Comparison of ENCODE assay signal across 8 cellular contexts in the genomic region with DNA sequence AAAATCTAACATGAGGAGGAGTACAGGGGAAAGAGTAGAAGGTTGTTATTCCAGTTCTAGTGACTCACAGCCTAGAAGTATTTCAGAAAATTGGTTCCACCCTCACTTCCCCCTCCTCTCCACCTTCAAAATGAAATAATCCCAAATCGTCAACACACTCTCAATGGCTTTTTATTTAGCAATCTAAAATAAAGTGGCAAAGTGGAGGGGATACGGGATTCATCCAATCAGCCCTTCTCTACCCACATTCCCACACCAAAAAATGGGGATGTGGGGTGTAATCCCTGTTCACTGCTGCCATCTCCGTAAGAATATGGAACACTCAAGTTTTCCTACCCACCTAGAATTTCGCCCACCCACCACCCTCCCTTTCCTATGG. TPM values are rescaled to one million over a fixed set of nuclear protein-coding genes. Genes with fewer than 3 reads are reported as not detected.
DNase-seq lines count a peak whose midpoint lies in the region; ATAC-seq, FAIRE-seq and TF ChIP-seq lines count a peak whose summit lies in the region.

No MANE protein-coding gene starts in this region.

- intact Hi-C loops in Caco-2 (cut with micrococcal nuclease; ENCODE audit: unreplicated experiment) (no loop called here), K562 (cut with micrococcal nuclease) (loop anchor here (2.0 to 5.0 kb wide), 3 partner anchors 42 to 1170 kb away; a partner anchor contains a TSS)

- peak overlapping the region; percentile 91 for H3K27ac Mint-ChIP-seq in Caco-2 (ENCODE audit: unreplicated experiment)

- H3K9me1 ChIP-seq in K562 (ENCODE audit: control insufficient read depth, insufficient read depth, low read length): no peaks in the 10 kb centered on the region
- no peaks in the 10 kb centered on the region for H3K9me1 ChIP-seq in keratinocyte (ENCODE audit: control insufficient read depth, extremely low read depth, insufficient read depth, low read length)

- no peaks in the 10 kb centered on the region for H3K9me3 Mint-ChIP-seq in Caco-2 (ENCODE audit: unreplicated experiment)

- no peaks in the 10 kb centered on the region; the same call in 1 of the 2 replicates for H3K27me3 ChIP-seq in Caco-2 (replicated peaks; ENCODE audit: control insufficient read depth, insufficient read depth, low read length)
- peaks cover 29% of the 10 kb centered on the region for H3K27me3 ChIP-seq in KMS-11 (ENCODE audit: insufficient read depth, low read depth)
- H3K27me3 ChIP-seq in K562 (ENCODE audit: control insufficient read depth in 2 of 2, insufficient read depth in 2 of 2, low read length in 2 of 2): no peaks in the 10 kb centered on the region
- no peaks in the 10 kb centered on the region for H3K27me3 ChIP-seq in keratinocyte (ENCODE audit: control insufficient read depth, extremely low read depth, insufficient read depth, low read length)
- no peaks in the 10 kb centered on the region for H3K27me3 ChIP-seq in stomach smooth muscle (ENCODE audit: control insufficient read depth in 1 of 2, insufficient read depth in 2 of 2, low read length in 2 of 2)

- CTCF ChIA-PET in Caco-2 (lab: Charles Lee) (interaction anchor here (0.7 kb wide), 1 partner anchor 1380 kb away, joined by 3 read pairs; a partner anchor contains a TSS), K562 (lab: Yijun Ruan, JAX; ENCODE audit: low intra/inter-chr PET ratio) (no interaction called here)

- dilution Hi-C loops in keratinocyte (cut with MboI; ENCODE audit: extremely low pct_ligation_motif_present, low sequenced_read_pairs): no loop called here

- H3K4me1 Mint-ChIP-seq in Caco-2 (ENCODE audit: low read depth, unreplicated experiment): peaks cover 19% of the 10 kb centered on the region

- FAIRE-seq in K562 (lab: Jason Lieb, UNC) (peak; percentile 44), keratinocyte (lab: Jason Lieb, UNC) (peak; percentile 79)

- H3K9me3 ChIP-seq in Caco-2: no peaks in the 10 kb centered on the region
- H3K9me3 ChIP-seq in K562 (replicated peaks; ENCODE audit: control insufficient read depth, insufficient read depth, low read depth, low read length): no peaks in the 10 kb centered on the region
- H3K9me3 ChIP-seq in keratinocyte (ENCODE audit: control insufficient read depth, low read depth, low read length): no peaks in the 10 kb centered on the region
- no peaks in the 10 kb centered on the region for H3K9me3 ChIP-seq in stomach smooth muscle (ENCODE audit: control insufficient read depth in 2 of 2, low read length in 2 of 2)

- 4% methylated on average over 4 of the region's 4 CpGs for WGBS in K562 (ENCODE audit: insufficient coverage, low coverage, missing lambda C conversion rate)

- H3K4me2 ChIP-seq in KMS-11: peak overlapping the region; percentile 69
- H3K4me2 ChIP-seq in K562 (ENCODE audit: insufficient read depth, low read length): peak overlapping the region; percentile 74
- H3K4me2 ChIP-seq in keratinocyte (ENCODE audit: control insufficient read depth, extremely low read depth, insufficient read depth, low read depth, low read length): peak overlapping the region; percentile 87

- in situ Hi-C loops in K562 (cut with MboI) (no loop called here), GM13977 (cut with MboI; ENCODE audit: low pct_unique_long_range_greater_than_20kb, low sequenced_read_pairs, unreplicated experiment) (no loop called here)

- no peak overlapping the region for H3K27ac ChIP-seq in KMS-11
- H3K27ac ChIP-seq in K562 (ENCODE audit: extremely low read depth, low read depth, low read length): peak overlapping the region; percentile 74
- peak overlapping the region; percentile 93 for H3K27ac ChIP-seq in keratinocyte (ENCODE audit: control insufficient read depth, insufficient read depth, low read length)
- H3K27ac ChIP-seq in stomach smooth muscle (ENCODE audit: low read length): peak overlapping the region; percentile 81

- TF ChIP-seq RAD21 in K562 (CRISPR knock-in tag; conservative IDR thresholded peaks at IDR 0.05 in 1 of 2, IDR thresholded peaks at IDR 0.05 in 1 of 2): no peak

- H2AFZ ChIP-seq in KMS-11 (ENCODE audit: low read depth) (peak overlapping the region; percentile 82), K562 (ENCODE audit: low read depth, low read length) (peak overlapping the region; percentile 13; the same call in 1 of the 2 replicates), keratinocyte (ENCODE audit: control insufficient read depth, low read length) (peak overlapping the region; percentile 16)

- no TSS peak for BruUV-seq in Caco-2 (replicated peaks; lab: Mats Ljungman, UMichigan)
- BruUV-seq in K562 (replicated peaks; lab: Mats Ljungman, UMichigan): no TSS peak

- peak overlapping the region; percentile 80 for H3K9ac ChIP-seq in KMS-11
- H3K9ac ChIP-seq in K562 (ENCODE audit: insufficient read depth in 1 of 2, low read depth in 2 of 2, low read length in 2 of 2): peak overlapping the region; percentile 82 to 95
- peak overlapping the region; percentile 90 for H3K9ac ChIP-seq in keratinocyte (ENCODE audit: control insufficient read depth, extremely low read depth, insufficient read depth, low read length)
- H3K9ac ChIP-seq in stomach smooth muscle (ENCODE audit: low read length in 2 of 2): peak overlapping the region; percentile 82 to 89

- no peak for TF ChIP-seq CTCF in Caco-2 (IDR thresholded peaks at IDR 0.05; ENCODE audit: insufficient read depth in 1 of 2, low read depth in 1 of 2, low read length in 1 of 2, severe bottlenecking in 1 of 2, unreplicated experiment in 1 of 2)
- TF ChIP-seq CTCF in KMS-11 (conservative IDR thresholded peaks at IDR 0.05; ENCODE audit: low read depth, low read length): no peak
- TF ChIP-seq CTCF in K562 (IDR thresholded peaks at IDR 0.05 in 2 of 3, conservative IDR thresholded peaks at IDR 0.05 in 1 of 3; ENCODE audit: insufficient read depth in 2 of 3, low read depth in 1 of 3, low read length in 3 of 3): no peak
- TF ChIP-seq CTCF in keratinocyte (optimal IDR thresholded peaks at IDR 0.05 in 1 of 3, IDR thresholded peaks at IDR 0.05 in 1 of 3, conservative IDR thresholded peaks at IDR 0.05 in 1 of 3; ENCODE audit: extremely low read depth in 1 of 3, insufficient read depth in 2 of 3, low read length in 3 of 3): no peak
- TF ChIP-seq CTCF in GM13977 (IDR thresholded peaks at IDR 0.05; ENCODE audit: extremely low read depth, insufficient read depth, missing control alignments): no peak

- H3K27me3 Mint-ChIP-seq in Caco-2 (ENCODE audit: insufficient read depth, unreplicated experiment): no peaks in the 10 kb centered on the region

- H3K36me3 ChIP-seq in Caco-2 (ENCODE audit: control insufficient read depth, insufficient read depth, low read length) (no peaks in the 10 kb centered on the region), KMS-11 (ENCODE audit: insufficient read depth) (no peaks in the 10 kb centered on the region), K562 (ENCODE audit: control insufficient read depth, insufficient read depth, low read length) (peaks cover 3% of the 10 kb centered on the region; the same call in 1 of the 3 replicates), keratinocyte (ENCODE audit: control insufficient read depth in 2 of 2, extremely low read depth in 1 of 2, insufficient read depth in 2 of 2, low read length in 2 of 2) (no peaks in the 10 kb centered on the region), stomach smooth muscle (ENCODE audit: control insufficient read depth in 2 of 2, insufficient read depth in 2 of 2, low read length in 2 of 2) (no peaks in the 10 kb centered on the region)

- no peak for TF ChIP-seq POLR2A in K562 (conservative IDR thresholded peaks at IDR 0.05)

- H4K20me1 ChIP-seq in KMS-11 (ENCODE audit: insufficient read depth) (peaks cover 15% of the 10 kb centered on the region; the same call in 1 of the 2 replicates), K562 (replicated peaks; ENCODE audit: control insufficient read depth, insufficient read depth, low read length) (no peaks in the 10 kb centered on the region), keratinocyte (ENCODE audit: control insufficient read depth, extremely low read depth, insufficient read depth, low read length) (peaks cover 12% of the 10 kb centered on the region)

- TF ChIP-seq EP300 in K562 (IDR thresholded peaks at IDR 0.05; ENCODE audit: low read length): no peak

- DNase-seq in Caco-2 (no peak), K562 (ENCODE audit: extremely low read depth in 1 of 4, low spot score in 3 of 4) (peak in 1 of 4 experiments; percentile 57), keratinocyte (ENCODE audit: low read depth, low spot score) (no peak), GM13977 (ENCODE audit: low spot score) (no peak)

- peaks cover 17% of the 10 kb centered on the region for H3K36me3 Mint-ChIP-seq in Caco-2 (ENCODE audit: insufficient read depth, unreplicated experiment)

- H3K4me3 ChIP-seq in Caco-2 (ENCODE audit: low read depth, low read length) (peak overlapping the region; percentile 99), KMS-11 (IDR thresholded peaks at IDR 0.05; ENCODE audit: insufficient read depth, low read depth, low read length) (no peak overlapping the region), K562 (peak overlapping the region; percentile 76), keratinocyte (ENCODE audit: control insufficient read depth in 2 of 3, extremely low read depth in 1 of 3, insufficient read depth in 2 of 3, low read depth in 1 of 3, low read length in 3 of 3) (peak overlapping the region; percentile 70 to 94 (median 81)), stomach smooth muscle (ENCODE audit: low read length in 2 of 2) (peak overlapping the region; percentile 73 to 77)

- peaks cover 16% of the 10 kb centered on the region for H3K4me1 ChIP-seq in Caco-2
- H3K4me1 ChIP-seq in KMS-11 (ENCODE audit: low read depth, poor library complexity, severe bottlenecking): peaks cover 26% of the 10 kb centered on the region
- H3K4me1 ChIP-seq in K562 (replicated peaks in 1 of 2; ENCODE audit: control insufficient read depth in 2 of 2, insufficient read depth in 2 of 2, low read length in 2 of 2): peaks cover 16 to 22% of the 10 kb centered on the region in 2 experiments
- peaks cover 25% of the 10 kb centered on the region for H3K4me1 ChIP-seq in keratinocyte (ENCODE audit: control insufficient read depth, extremely low read depth, insufficient read depth, low read length)
- peaks cover 2% of the 10 kb centered on the region for H3K4me1 ChIP-seq in stomach smooth muscle (ENCODE audit: control insufficient read depth, insufficient read depth, low read length)

- POLR2A ChIA-PET in Caco-2 (lab: Charles Lee): interaction anchor here (0.6 kb wide), 1 partner anchor 637 kb away, joined by 3 read pairs; no protein-coding TSS in a partner anchor
- POLR2A ChIA-PET in K562 (lab: Yijun Ruan, JAX): interaction anchor here (0.7 kb wide), 1 partner anchor 19 kb away, joined by 3 read pairs; no protein-coding TSS in a partner anchor

- peak; percentile 28 for ATAC-seq in K562
- ATAC-seq in HG03196 (IDR thresholded peaks at IDR 0.05; ENCODE audit: unreplicated experiment): no peak
- ATAC-seq in HG03457 (IDR thresholded peaks at IDR 0.05; ENCODE audit: unreplicated experiment): no peak

- peaks cover 9% of the 10 kb centered on the region; the same call in 1 of the 2 replicates for H3K79me2 ChIP-seq in KMS-11 (ENCODE audit: insufficient read depth, low read depth)
- peaks cover 58% of the 10 kb centered on the region for H3K79me2 ChIP-seq in K562 (ENCODE audit: control insufficient read depth, insufficient read depth, low read length)
- peaks cover 56% of the 10 kb centered on the region for H3K79me2 ChIP-seq in keratinocyte (ENCODE audit: control insufficient read depth, insufficient read depth, low read length)

- H3K4me3 Mint-ChIP-seq in Caco-2 (ENCODE audit: unreplicated experiment): peak overlapping the region; percentile 89

RNA-seq across cellular contexts. Expression of a gene that starts 1.0 kb away (rescaled TPM):
- total RNA-seq in Caco-2 (2022) (154 and 162 TPM in 2 replicates), K562 (2014; rRNA removed) (39.7 and 43.9 TPM in 2 replicates), K562 (2014; rRNA removed; fragmentation: Illumina TruSeq; extraction: Trizol) (120 and 136 TPM in 2 replicates), K562 (2015; rRNA removed; fragmentation: Illumina TruSeq; extraction: Trizol) (91.0 and 99.2 TPM in 2 replicates), K562 (2021) (86.6 and 88.7 TPM in 2 replicates)
- 95.8 and 462 TPM in 2 replicates for total RNA-seq in K562 (2011; cell fraction: chromatin; rRNA removed; ENCODE audit: low replicate concordance)
- total RNA-seq in K562 (2011; cell fraction: nucleolus; rRNA removed): 43.0 and 60.9 TPM in 2 replicates
- total RNA-seq in K562 (2011; cell fraction: nucleoplasm; rRNA removed): 111 and 144 TPM in 2 replicates
- polyA plus RNA-seq in K562 (2011; rRNA removed) (120 and 153 TPM in 2 replicates), K562 (2014; fragmentation: Illumina TruSeq; extraction: Trizol) (78.2 and 89.6 TPM in 2 replicates), K562 (2014; fragmentation: Nextera tagmentation; extraction: Ambion mirVana) (10 to 100 TPM; 34.0 to 35.1 TPM), K562 (2014; rRNA removed) (56.7 and 60.5 TPM in 2 replicates), keratinocyte (149 to 207 TPM (median 176 TPM) in 3 replicates)
- 39.5 and 56.7 TPM in 2 replicates for polyA plus RNA-seq in K562 (2011; cell fraction: cytosol; rRNA removed)
- polyA plus RNA-seq in K562 (2011; cell fraction: nucleus; rRNA removed): 70.5 and 141 TPM in 2 replicates
- polyA plus RNA-seq in K562 (2012): 60.8 and 92.5 TPM in 2 replicates
- 194 and 201 TPM in 2 replicates for polyA minus RNA-seq in K562 (2011; rRNA and poly(A)+ RNA removed)
- 31.1 and 55.4 TPM in 2 replicates for polyA minus RNA-seq in K562 (2011; cell fraction: cytosol; rRNA and poly(A)+ RNA removed)
- polyA minus RNA-seq in K562 (2011; cell fraction: nucleus; rRNA and poly(A)+ RNA removed): 74.7 and 132 TPM in 2 replicates
- 108 TPM for polyA plus RNA-seq in keratinocyte (2011; ENCODE audit: low read depth)
- 120 and 267 TPM in 2 replicates for polyA plus RNA-seq in keratinocyte (2011; cell fraction: cytosol; rRNA removed)
- 169 and 197 TPM in 2 replicates for polyA plus RNA-seq in keratinocyte (2011; cell fraction: nucleus; rRNA removed)
- polyA plus RNA-seq in keratinocyte (2012; ENCODE audit: low replicate concordance): 93.3 and 109 TPM in 2 replicates
- polyA minus RNA-seq in keratinocyte: 28.8 to 208 TPM (median 111 TPM) in 3 replicates
- 95.9 TPM for polyA minus RNA-seq in keratinocyte (2011; cell fraction: cytosol; rRNA and poly(A)+ RNA removed)
- polyA minus RNA-seq in keratinocyte (2011; cell fraction: nucleus; rRNA and poly(A)+ RNA removed): 120 and 238 TPM in 2 replicates

RNA-seq across cellular contexts. Expression of a gene that starts 41.3 kb away (rescaled TPM):
- total RNA-seq in Caco-2 (2022) (3.6 and 3.9 TPM in 2 replicates), K562 (2014; rRNA removed) (2.7 and 3.1 TPM in 2 replicates), K562 (2014; rRNA removed; fragmentation: Illumina TruSeq; extraction: Trizol) (3.5 and 5.6 TPM in 2 replicates), K562 (2015; rRNA removed; fragmentation: Illumina TruSeq; extraction: Trizol) (3.2 and 3.7 TPM in 2 replicates), K562 (2021) (3.5 and 4.7 TPM in 2 replicates)
- total RNA-seq in K562 (2011; cell fraction: chromatin; rRNA removed; ENCODE audit: low replicate concordance): 1.3 and 2.0 TPM in 2 replicates
- total RNA-seq in K562 (2011; cell fraction: nucleolus; rRNA removed): 1.1 and 1.2 TPM in 2 replicates
- 2.1 and 2.4 TPM in 2 replicates for total RNA-seq in K562 (2011; cell fraction: nucleoplasm; rRNA removed)
- polyA plus RNA-seq in K562 (2011; rRNA removed) (4.8 and 6.3 TPM in 2 replicates), K562 (2014; fragmentation: Illumina TruSeq; extraction: Trizol) (1.2 and 1.6 TPM in 2 replicates), K562 (2014; fragmentation: Nextera tagmentation; extraction: Ambion mirVana) (1 to 10 TPM; 2.7 to 3.1 TPM), K562 (2014; rRNA removed) (2.0 and 2.7 TPM in 2 replicates), keratinocyte (0.39 to 1.1 TPM (median 0.73 TPM) in 3 replicates)
- polyA plus RNA-seq in K562 (2011; cell fraction: cytosol; rRNA removed): 1.3 and 3.1 TPM in 2 replicates
- polyA plus RNA-seq in K562 (2011; cell fraction: nucleus; rRNA removed): 0.97 and 1.2 TPM in 2 replicates
- polyA plus RNA-seq in K562 (2012): 1.0 and 2.1 TPM in 2 replicates
- 5.7 and 6.0 TPM in 2 replicates for polyA minus RNA-seq in K562 (2011; rRNA and poly(A)+ RNA removed)
- 2.2 and 2.6 TPM in 2 replicates for polyA minus RNA-seq in K562 (2011; cell fraction: cytosol; rRNA and poly(A)+ RNA removed)
- 0.67 and 2.0 TPM in 2 replicates for polyA minus RNA-seq in K562 (2011; cell fraction: nucleus; rRNA and poly(A)+ RNA removed)
- polyA plus RNA-seq in keratinocyte (2011; ENCODE audit: low read depth): 0.74 TPM
- polyA plus RNA-seq in keratinocyte (2011; cell fraction: cytosol; rRNA removed): 0.29 and 0.83 TPM in 2 replicates
- polyA plus RNA-seq in keratinocyte (2011; cell fraction: nucleus; rRNA removed): 0.23 and 0.57 TPM in 2 replicates
- polyA plus RNA-seq in keratinocyte (2012; ENCODE audit: low replicate concordance): 0.22 and 0.41 TPM in 2 replicates
- 0.64 to 1.4 TPM (median 0.92 TPM) in 3 replicates for polyA minus RNA-seq in keratinocyte
- polyA minus RNA-seq in keratinocyte (2011; cell fraction: cytosol; rRNA and poly(A)+ RNA removed): 0.58 TPM
- polyA minus RNA-seq in keratinocyte (2011; cell fraction: nucleus; rRNA and poly(A)+ RNA removed): 0.53 and 0.54 TPM in 2 replicates

Comparison
In these comparisons a context has a peak if more than half of its experiments do, and no peak if none do; other contexts are left out.
1. H2AFZ ChIP-seq: peak in every context shown above with its lines; median percentile 82 in KMS-11; 16 in keratinocyte; 13 in K562.